In genomic region chr19:7629347-7630054, GRCh38 we compare ENCODE assay signal across 8 cellular contexts. TPM values are rescaled to one million over a fixed set of nuclear protein-coding genes. Genes with fewer than 3 reads are reported as not detected.
DNase-seq lines count a peak whose midpoint lies in the region; ATAC-seq and TF ChIP-seq lines count a peak whose summit lies in the region.

Gene PET100, plus strand, starts transcription at chr19:7629793. Its CDS starts 41 bp downstream, at chr19:7629834.
Gene XAB2, minus strand, starts transcription at chr19:7629545. Its CDS starts 18 bp downstream, at chr19:7629527.

- no peak for TF ChIP-seq CTCF in AG09319 (IDR thresholded peaks at IDR 0.05; ENCODE audit: low read depth, low read length)

- DNase-seq in AG09319 (ENCODE audit: extremely low read depth, low read depth): peak; percentile 97
- peak; percentile 92 for DNase-seq in NCI-H510A (lab: John Stamatoyannopoulos, UW)
- DNase-seq in activated CD4-positive, alpha-beta T cell treated with anti-CD3 and anti-CD28 coated beads for 1 hour: peak; percentile 92
- DNase-seq in cerebellum (ENCODE audit: low spot score): peak; percentile 99
- peak; percentile 99 for DNase-seq in islet precursor cell
- DNase-seq in stimulated activated CD4-positive, alpha-beta T cell treated with anti-CD3 and anti-CD28 coated beads, Interleukin-12 subunit alpha, Interleukin-12 subunit beta, amount 100 ng/mL, for 48 hours (ENCODE audit: low read depth in 2 of 3, low spot score in 1 of 3): peak; percentile 91 to 96 (median 93)

- ATAC-seq in GM19035 (IDR thresholded peaks at IDR 0.05; ENCODE audit: unreplicated experiment) (peak; percentile 91), HG03378 (IDR thresholded peaks at IDR 0.05; ENCODE audit: unreplicated experiment) (peak; percentile 73)

RNA-seq across cellular contexts. Expression of gene PET100, which starts in this region (rescaled TPM):
- 16.0 TPM for total RNA-seq in cerebellum

RNA-seq across cellular contexts. Expression of gene XAB2, which starts in this region (rescaled TPM):
- 18.6 TPM for total RNA-seq in cerebellum

Comparison
In these comparisons a context has a peak if more than half of its experiments do, and no peak if none do; other contexts are left out.
1. Peak in every context shown above with its lines: DNase-seq and ATAC-seq.